In genomic region chr1:47023268-47024137, GRCh38 we compare ENCODE assay signal across 1 cellular context.
A peak's percentile ranks its signal among the peaks of the same experiment; 100 is the strongest.
TF ChIP-seq lines count a peak whose summit lies in the region.

Gene CYP4X1, plus strand, starts transcription at chr1:47023669. Its CDS starts 149 bp downstream, at chr1:47023818.

TF ChIP-seq in HEK293, 187 proteins besides CTCF, POLR2A, EP300 and RAD21 (continued from another document and continues in another):
- TF ChIP-seq HIC1 (tag by site-specific recombination; IDR thresholded peaks at IDR 0.05) (no peak), ZNF623 (tag by site-specific recombination; IDR thresholded peaks at IDR 0.05) (no peak; the same call in 1 of the 2 replicates), ZNF350 (tag by site-specific recombination; IDR thresholded peaks at IDR 0.05) (no peak), ZNF48 (tag by site-specific recombination; IDR thresholded peaks at IDR 0.05) (no peak), ZNF324 (tag by site-specific recombination; IDR thresholded peaks at IDR 0.05) (peak; percentile 72; the same call in 1 of the 2 replicates), ZNF548 (tag by site-specific recombination; IDR thresholded peaks at IDR 0.05) (no peak), GLI2 (tag by site-specific recombination; IDR thresholded peaks at IDR 0.05; ENCODE audit: borderline replicate concordance, low read depth) (no peak), ZNF843 (tag by site-specific recombination; IDR thresholded peaks at IDR 0.05) (peak; percentile 94), ZNF157 (tag by site-specific recombination; IDR thresholded peaks at IDR 0.05) (no peak), BCL11B (tag by site-specific recombination; IDR thresholded peaks at IDR 0.05; ENCODE audit: low read depth) (no peak), ZFP69B (tag by site-specific recombination; IDR thresholded peaks at IDR 0.05) (peak; percentile 78; the same call in 1 of the 2 replicates), ZSCAN16 (tag by site-specific recombination; IDR thresholded peaks at IDR 0.05) (no peak), ZNF777 (tag by site-specific recombination; IDR thresholded peaks at IDR 0.05; ENCODE audit: borderline replicate concordance) (no peak), ZNF747 (tag by site-specific recombination; IDR thresholded peaks at IDR 0.05) (no peak), ZNF148 (tag by site-specific recombination; IDR thresholded peaks at IDR 0.05; ENCODE audit: borderline replicate concordance) (no peak), HOXA7 (CRISPR knock-in tag; IDR thresholded peaks at IDR 0.05; ENCODE audit: borderline replicate concordance) (no peak), FEZF1 (tag by site-specific recombination; IDR thresholded peaks at IDR 0.05) (peak; percentile 87), ATF2 (tag by site-specific recombination; IDR thresholded peaks at IDR 0.05; ENCODE audit: low read depth) (no peak), ZNF416 (tag by site-specific recombination; IDR thresholded peaks at IDR 0.05) (no peak), ZBTB49 (tag by site-specific recombination; IDR thresholded peaks at IDR 0.05; ENCODE audit: low read depth) (no peak), ZNF645 (tag by site-specific recombination; IDR thresholded peaks at IDR 0.05) (no peak), ZNF701 (tag by site-specific recombination; IDR thresholded peaks at IDR 0.05) (no peak), TCF7L2 (IDR thresholded peaks at IDR 0.05; ENCODE audit: borderline replicate concordance, low read depth, low read length) (peak; percentile 56; the same call in 1 of the 2 replicates), ZNF501 (tag by site-specific recombination; IDR thresholded peaks at IDR 0.05) (no peak; the same call in 1 of the 2 replicates), ZFP41 (tag by site-specific recombination; IDR thresholded peaks at IDR 0.05; ENCODE audit: borderline replicate concordance) (no peak), EGR2 (tag by site-specific recombination; IDR thresholded peaks at IDR 0.05; ENCODE audit: low read depth) (peak; percentile 73), ZNF621 (tag by site-specific recombination; IDR thresholded peaks at IDR 0.05) (no peak), ZNF404 (tag by site-specific recombination; IDR thresholded peaks at IDR 0.05) (no peak), HOXC10 (CRISPR knock-in tag; IDR thresholded peaks at IDR 0.05) (no peak), PRDM4 (tag by site-specific recombination; IDR thresholded peaks at IDR 0.05) (no peak), ZNF341 (tag by site-specific recombination; IDR thresholded peaks at IDR 0.05; ENCODE audit: low read depth) (peak; percentile 82), ZSCAN23 (tag by site-specific recombination; IDR thresholded peaks at IDR 0.05) (no peak), ZNF600 (tag by site-specific recombination; IDR thresholded peaks at IDR 0.05) (0 out of 2 replicates have a peak, but pooled peaks have one; percentile 34), ZBTB8A (tag by site-specific recombination; IDR thresholded peaks at IDR 0.05) (peak; percentile 67), ZNF514 (tag by site-specific recombination; IDR thresholded peaks at IDR 0.05) (no peak), ZNF571 (tag by site-specific recombination; IDR thresholded peaks at IDR 0.05) (no peak), ZNF555 (tag by site-specific recombination; conservative IDR thresholded peaks at IDR 0.05) (no peak), KLF8 (tag by site-specific recombination; IDR thresholded peaks at IDR 0.05) (peak; percentile 50), ZNF155 (tag by site-specific recombination; IDR thresholded peaks at IDR 0.05) (no peak), ZSCAN18 (tag by site-specific recombination; IDR thresholded peaks at IDR 0.05) (no peak), ZNF184 (tag by site-specific recombination; IDR thresholded peaks at IDR 0.05) (peak; percentile 65; the same call in 1 of the 2 replicates), ZNF654 (tag by site-specific recombination; IDR thresholded peaks at IDR 0.05; ENCODE audit: low read depth) (no peak), MYNN (tag by site-specific recombination; IDR thresholded peaks at IDR 0.05; ENCODE audit: borderline replicate concordance) (no peak), ZNF211 (tag by site-specific recombination; IDR thresholded peaks at IDR 0.05; ENCODE audit: low read depth) (no peak), PRDM10 (tag by site-specific recombination; IDR thresholded peaks at IDR 0.05) (peak; percentile 86), INSM2 (tag by site-specific recombination; IDR thresholded peaks at IDR 0.05) (no peak), ZFHX2 (tag by site-specific recombination; conservative IDR thresholded peaks at IDR 0.05) (peak; percentile 84)
